In the genomic region with DNA sequence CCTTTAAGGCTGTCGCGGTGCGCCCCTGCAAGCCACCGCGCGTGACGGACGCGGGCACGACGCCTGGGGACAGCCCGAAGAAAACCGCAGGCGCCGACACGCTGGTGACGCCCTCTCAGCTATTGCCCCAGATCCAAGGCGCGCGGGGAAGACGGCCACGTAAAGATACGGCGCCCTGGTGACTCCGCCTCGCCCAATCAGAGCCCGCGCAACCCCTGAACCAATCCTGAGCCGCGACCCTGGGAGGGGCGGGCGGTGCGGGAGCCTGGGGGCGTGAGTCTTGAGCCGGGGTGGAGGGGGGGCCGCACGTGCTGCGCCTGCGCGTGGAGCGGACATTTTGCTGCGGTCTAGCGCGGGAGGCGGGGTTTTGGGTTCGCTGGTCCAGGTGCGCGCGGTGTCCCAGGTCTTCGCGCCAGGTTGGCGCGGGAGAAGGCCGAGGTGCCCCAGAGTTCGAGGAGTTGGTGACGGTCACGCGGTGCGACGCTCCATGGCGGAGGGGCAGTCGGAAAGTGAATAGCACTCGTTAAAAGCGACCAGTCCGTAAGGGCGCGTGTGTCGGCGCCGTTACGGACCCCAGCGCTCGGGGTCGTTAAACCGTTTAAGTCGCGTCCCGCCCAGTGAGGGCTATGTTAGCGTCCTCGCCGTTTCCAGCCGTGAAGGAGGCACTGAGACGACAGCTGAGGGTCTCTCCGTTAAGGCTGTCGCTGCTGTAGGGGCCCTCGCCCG, we compare ENCODE assay signal across 1 cellular context.
A peak's percentile ranks its signal among the peaks of the same experiment; 100 is the strongest.
TF ChIP-seq lines count a peak whose summit lies in the region.

No MANE protein-coding gene starts in this region.

TF ChIP-seq in GM12878, 131 proteins besides CTCF, POLR2A, EP300 and RAD21 (continued from another document and continues in another):
- TF ChIP-seq, protein P1, sequence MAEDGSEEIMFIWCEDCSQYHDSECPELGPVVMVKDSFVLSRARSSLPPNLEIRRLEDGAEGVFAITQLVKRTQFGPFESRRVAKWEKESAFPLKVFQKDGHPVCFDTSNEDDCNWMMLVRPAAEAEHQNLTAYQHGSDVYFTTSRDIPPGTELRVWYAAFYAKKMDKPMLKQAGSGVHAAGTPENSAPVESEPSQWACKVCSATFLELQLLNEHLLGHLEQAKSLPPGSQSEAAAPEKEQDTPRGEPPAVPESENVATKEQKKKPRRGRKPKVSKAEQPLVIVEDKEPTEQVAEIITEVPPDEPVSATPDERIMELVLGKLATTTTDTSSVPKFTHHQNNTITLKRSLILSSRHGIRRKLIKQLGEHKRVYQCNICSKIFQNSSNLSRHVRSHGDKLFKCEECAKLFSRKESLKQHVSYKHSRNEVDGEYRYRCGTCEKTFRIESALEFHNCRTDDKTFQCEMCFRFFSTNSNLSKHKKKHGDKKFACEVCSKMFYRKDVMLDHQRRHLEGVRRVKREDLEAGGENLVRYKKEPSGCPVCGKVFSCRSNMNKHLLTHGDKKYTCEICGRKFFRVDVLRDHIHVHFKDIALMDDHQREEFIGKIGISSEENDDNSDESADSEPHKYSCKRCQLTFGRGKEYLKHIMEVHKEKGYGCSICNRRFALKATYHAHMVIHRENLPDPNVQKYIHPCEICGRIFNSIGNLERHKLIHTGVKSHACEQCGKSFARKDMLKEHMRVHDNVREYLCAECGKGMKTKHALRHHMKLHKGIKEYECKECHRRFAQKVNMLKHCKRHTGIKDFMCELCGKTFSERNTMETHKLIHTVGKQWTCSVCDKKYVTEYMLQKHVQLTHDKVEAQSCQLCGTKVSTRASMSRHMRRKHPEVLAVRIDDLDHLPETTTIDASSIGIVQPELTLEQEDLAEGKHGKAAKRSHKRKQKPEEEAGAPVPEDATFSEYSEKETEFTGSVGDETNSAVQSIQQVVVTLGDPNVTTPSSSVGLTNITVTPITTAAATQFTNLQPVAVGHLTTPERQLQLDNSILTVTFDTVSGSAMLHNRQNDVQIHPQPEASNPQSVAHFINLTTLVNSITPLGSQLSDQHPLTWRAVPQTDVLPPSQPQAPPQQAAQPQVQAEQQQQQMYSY (CRISPR knock-in tag; IDR thresholded peaks at IDR 0.05), result no peak
- peak; percentile 82 for TF ChIP-seq SIN3A (IDR thresholded peaks at IDR 0.05; ENCODE audit: low read depth, low read length)
- TF ChIP-seq NR2F1 (conservative IDR thresholded peaks at IDR 0.05), result 0 out of 2 replicates have a peak, but pooled peaks have one; percentile 9
- no peak for TF ChIP-seq NFIC (IDR thresholded peaks at IDR 0.05; ENCODE audit: low read depth, low read length)
- TF ChIP-seq NFYA (IDR thresholded peaks at IDR 0.05; ENCODE audit: borderline replicate concordance, low read depth, low read length), result no peak
- TF ChIP-seq ZNF24 (IDR thresholded peaks at IDR 0.05), result no peak
- no peak for TF ChIP-seq GABPA (IDR thresholded peaks at IDR 0.05; ENCODE audit: low read depth)
- no peak for TF ChIP-seq MYB (IDR thresholded peaks at IDR 0.05; ENCODE audit: borderline replicate concordance, low read depth, low read length)
- TF ChIP-seq STAT3 (IDR thresholded peaks at IDR 0.05; ENCODE audit: low read depth, low read length), result no peak
- no peak for TF ChIP-seq IRF4 (IDR thresholded peaks at IDR 0.05; ENCODE audit: low read depth, low read length)
- TF ChIP-seq MTA3 (IDR thresholded peaks at IDR 0.05; ENCODE audit: borderline replicate concordance, low read length), result no peak
- TF ChIP-seq ZBTB33 (IDR thresholded peaks at IDR 0.05), result no peak
- TF ChIP-seq, protein P2, sequence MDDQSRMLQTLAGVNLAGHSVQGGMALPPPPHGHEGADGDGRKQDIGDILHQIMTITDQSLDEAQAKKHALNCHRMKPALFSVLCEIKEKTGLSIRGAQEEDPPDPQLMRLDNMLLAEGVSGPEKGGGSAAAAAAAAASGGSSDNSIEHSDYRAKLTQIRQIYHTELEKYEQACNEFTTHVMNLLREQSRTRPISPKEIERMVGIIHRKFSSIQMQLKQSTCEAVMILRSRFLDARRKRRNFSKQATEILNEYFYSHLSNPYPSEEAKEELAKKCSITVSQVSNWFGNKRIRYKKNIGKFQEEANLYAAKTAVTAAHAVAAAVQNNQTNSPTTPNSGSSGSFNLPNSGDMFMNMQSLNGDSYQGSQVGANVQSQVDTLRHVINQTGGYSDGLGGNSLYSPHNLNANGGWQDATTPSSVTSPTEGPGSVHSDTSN (IDR thresholded peaks at IDR 0.05; ENCODE audit: insufficient replicate concordance, low read depth, low read length), result peak; percentile 23
- TF ChIP-seq JUNB (IDR thresholded peaks at IDR 0.05), result no peak
- peak in 1 of 2 experiments; percentile 65; a peak in 2 of 4 replicates for TF ChIP-seq IKZF2 (IDR thresholded peaks at IDR 0.05)
- no peak for TF ChIP-seq ZNF217 (IDR thresholded peaks at IDR 0.05)
- TF ChIP-seq CBFB (IDR thresholded peaks at IDR 0.05; ENCODE audit: low read depth), result peak; percentile 96
- TF ChIP-seq DPF2 (IDR thresholded peaks at IDR 0.05), result peak; percentile 39; the same call in 1 of the 2 replicates
- 0 out of 2 replicates have a peak, but pooled peaks have one; percentile 6 for TF ChIP-seq TBL1XR1 (IDR thresholded peaks at IDR 0.05; ENCODE audit: low read depth, low read length)
- peak; percentile 60 for TF ChIP-seq SP1 (IDR thresholded peaks at IDR 0.05; ENCODE audit: low read depth, low read length)
- TF ChIP-seq CBX3 (IDR thresholded peaks at IDR 0.05; ENCODE audit: borderline replicate concordance, low read depth), result no peak
- no peak for TF ChIP-seq ZBED1 (IDR thresholded peaks at IDR 0.05; ENCODE audit: borderline replicate concordance)
- no peak; the same call in 1 of the 2 replicates for TF ChIP-seq RB1 (IDR thresholded peaks at IDR 0.05; ENCODE audit: borderline replicate concordance)
- no peak for TF ChIP-seq CHD1 (IDR thresholded peaks at IDR 0.05; ENCODE audit: low read depth, low read length)
- peak; percentile 55 for TF ChIP-seq GATAD2B (conservative IDR thresholded peaks at IDR 0.05; ENCODE audit: low read depth)
- no peak for TF ChIP-seq SMC3 (IDR thresholded peaks at IDR 0.05; ENCODE audit: borderline replicate concordance, low read length)
- TF ChIP-seq ZNF622 (IDR thresholded peaks at IDR 0.05), result no peak
- no peak for TF ChIP-seq TCF7 (IDR thresholded peaks at IDR 0.05; ENCODE audit: borderline replicate concordance)
- no peak for TF ChIP-seq SRF (IDR thresholded peaks at IDR 0.05; ENCODE audit: low read depth in 2 of 2, low read length in 2 of 2)
- TF ChIP-seq, protein P3, sequence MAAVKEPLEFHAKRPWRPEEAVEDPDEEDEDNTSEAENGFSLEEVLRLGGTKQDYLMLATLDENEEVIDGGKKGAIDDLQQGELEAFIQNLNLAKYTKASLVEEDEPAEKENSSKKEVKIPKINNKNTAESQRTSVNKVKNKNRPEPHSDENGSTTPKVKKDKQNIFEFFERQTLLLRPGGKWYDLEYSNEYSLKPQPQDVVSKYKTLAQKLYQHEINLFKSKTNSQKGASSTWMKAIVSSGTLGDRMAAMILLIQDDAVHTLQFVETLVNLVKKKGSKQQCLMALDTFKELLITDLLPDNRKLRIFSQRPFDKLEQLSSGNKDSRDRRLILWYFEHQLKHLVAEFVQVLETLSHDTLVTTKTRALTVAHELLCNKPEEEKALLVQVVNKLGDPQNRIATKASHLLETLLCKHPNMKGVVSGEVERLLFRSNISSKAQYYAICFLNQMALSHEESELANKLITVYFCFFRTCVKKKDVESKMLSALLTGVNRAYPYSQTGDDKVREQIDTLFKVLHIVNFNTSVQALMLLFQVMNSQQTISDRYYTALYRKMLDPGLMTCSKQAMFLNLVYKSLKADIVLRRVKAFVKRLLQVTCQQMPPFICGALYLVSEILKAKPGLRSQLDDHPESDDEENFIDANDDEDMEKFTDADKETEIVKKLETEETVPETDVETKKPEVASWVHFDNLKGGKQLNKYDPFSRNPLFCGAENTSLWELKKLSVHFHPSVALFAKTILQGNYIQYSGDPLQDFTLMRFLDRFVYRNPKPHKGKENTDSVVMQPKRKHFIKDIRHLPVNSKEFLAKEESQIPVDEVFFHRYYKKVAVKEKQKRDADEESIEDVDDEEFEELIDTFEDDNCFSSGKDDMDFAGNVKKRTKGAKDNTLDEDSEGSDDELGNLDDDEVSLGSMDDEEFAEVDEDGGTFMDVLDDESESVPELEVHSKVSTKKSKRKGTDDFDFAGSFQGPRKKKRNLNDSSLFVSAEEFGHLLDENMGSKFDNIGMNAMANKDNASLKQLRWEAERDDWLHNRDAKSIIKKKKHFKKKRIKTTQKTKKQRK (IDR thresholded peaks at IDR 0.05; ENCODE audit: low read depth, low read length), result no peak
- no peak for TF ChIP-seq BCLAF1 (IDR thresholded peaks at IDR 0.05)
- TF ChIP-seq, protein P4, sequence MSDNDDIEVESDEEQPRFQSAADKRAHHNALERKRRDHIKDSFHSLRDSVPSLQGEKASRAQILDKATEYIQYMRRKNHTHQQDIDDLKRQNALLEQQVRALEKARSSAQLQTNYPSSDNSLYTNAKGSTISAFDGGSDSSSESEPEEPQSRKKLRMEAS (IDR thresholded peaks at IDR 0.05; ENCODE audit: low read depth, low read length), result peak; percentile 71; the same call in 1 of the 2 replicates
- TF ChIP-seq EGR1 (IDR thresholded peaks at IDR 0.05; ENCODE audit: borderline replicate concordance in 1 of 2, low read depth in 2 of 2, low read length in 2 of 2), result 0 out of 3 replicates have a peak, but pooled peaks of 1 of the 2 experiments have one; percentile 41
- no peak for TF ChIP-seq STAT1 (conservative IDR thresholded peaks at IDR 0.05)
- no peak for TF ChIP-seq CUX1 (IDR thresholded peaks at IDR 0.05; ENCODE audit: insufficient replicate concordance, low read depth, low read length)
- TF ChIP-seq FOXK2 (IDR thresholded peaks at IDR 0.05), result no peak
